In the genomic region with DNA sequence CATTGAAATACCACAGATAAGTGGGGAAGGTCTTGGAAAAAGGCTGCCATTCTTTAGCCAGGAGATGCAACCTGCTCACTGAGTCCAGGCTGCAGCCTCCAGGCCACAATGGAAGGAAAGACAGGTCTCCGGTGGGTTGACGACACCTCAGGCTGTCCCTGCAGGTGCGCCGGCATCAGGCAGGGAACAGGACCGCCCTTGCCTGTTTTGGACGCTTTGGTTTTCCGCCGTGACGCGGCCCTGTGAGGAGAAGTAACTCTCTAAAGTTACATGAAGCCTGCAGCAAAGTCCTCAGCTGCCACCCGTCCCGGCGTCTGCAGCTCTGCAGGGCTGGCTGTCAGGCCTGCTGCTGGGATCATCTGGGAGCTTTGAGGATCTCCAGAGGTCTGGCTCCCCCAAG, we compare ENCODE assay signal across 1 cellular context.
TF ChIP-seq lines count a peak whose summit lies in the region.

No MANE protein-coding gene starts in this region.

TF ChIP-seq in HepG2, 621 proteins besides CTCF, POLR2A, EP300 and RAD21 (continued from another document):
- TF ChIP-seq, protein P1, sequence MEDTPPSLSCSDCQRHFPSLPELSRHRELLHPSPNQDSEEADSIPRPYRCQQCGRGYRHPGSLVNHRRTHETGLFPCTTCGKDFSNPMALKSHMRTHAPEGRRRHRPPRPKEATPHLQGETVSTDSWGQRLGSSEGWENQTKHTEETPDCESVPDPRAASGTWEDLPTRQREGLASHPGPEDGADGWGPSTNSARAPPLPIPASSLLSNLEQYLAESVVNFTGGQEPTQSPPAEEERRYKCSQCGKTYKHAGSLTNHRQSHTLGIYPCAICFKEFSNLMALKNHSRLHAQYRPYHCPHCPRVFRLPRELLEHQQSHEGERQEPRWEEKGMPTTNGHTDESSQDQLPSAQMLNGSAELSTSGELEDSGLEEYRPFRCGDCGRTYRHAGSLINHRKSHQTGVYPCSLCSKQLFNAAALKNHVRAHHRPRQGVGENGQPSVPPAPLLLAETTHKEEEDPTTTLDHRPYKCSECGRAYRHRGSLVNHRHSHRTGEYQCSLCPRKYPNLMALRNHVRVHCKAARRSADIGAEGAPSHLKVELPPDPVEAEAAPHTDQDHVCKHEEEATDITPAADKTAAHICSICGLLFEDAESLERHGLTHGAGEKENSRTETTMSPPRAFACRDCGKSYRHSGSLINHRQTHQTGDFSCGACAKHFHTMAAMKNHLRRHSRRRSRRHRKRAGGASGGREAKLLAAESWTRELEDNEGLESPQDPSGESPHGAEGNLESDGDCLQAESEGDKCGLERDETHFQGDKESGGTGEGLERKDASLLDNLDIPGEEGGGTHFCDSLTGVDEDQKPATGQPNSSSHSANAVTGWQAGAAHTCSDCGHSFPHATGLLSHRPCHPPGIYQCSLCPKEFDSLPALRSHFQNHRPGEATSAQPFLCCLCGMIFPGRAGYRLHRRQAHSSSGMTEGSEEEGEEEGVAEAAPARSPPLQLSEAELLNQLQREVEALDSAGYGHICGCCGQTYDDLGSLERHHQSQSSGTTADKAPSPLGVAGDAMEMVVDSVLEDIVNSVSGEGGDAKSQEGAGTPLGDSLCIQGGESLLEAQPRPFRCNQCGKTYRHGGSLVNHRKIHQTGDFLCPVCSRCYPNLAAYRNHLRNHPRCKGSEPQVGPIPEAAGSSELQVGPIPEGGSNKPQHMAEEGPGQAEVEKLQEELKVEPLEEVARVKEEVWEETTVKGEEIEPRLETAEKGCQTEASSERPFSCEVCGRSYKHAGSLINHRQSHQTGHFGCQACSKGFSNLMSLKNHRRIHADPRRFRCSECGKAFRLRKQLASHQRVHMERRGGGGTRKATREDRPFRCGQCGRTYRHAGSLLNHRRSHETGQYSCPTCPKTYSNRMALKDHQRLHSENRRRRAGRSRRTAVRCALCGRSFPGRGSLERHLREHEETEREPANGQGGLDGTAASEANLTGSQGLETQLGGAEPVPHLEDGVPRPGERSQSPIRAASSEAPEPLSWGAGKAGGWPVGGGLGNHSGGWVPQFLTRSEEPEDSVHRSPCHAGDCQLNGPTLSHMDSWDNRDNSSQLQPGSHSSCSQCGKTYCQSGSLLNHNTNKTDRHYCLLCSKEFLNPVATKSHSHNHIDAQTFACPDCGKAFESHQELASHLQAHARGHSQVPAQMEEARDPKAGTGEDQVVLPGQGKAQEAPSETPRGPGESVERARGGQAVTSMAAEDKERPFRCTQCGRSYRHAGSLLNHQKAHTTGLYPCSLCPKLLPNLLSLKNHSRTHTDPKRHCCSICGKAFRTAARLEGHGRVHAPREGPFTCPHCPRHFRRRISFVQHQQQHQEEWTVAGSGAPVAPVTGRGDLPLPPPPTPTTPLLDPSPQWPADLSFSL (CRISPR knock-in tag; IDR thresholded peaks at IDR 0.05), result no peak
- no peak for TF ChIP-seq ZZZ3 (CRISPR knock-in tag; IDR thresholded peaks at IDR 0.05; ENCODE audit: borderline replicate concordance)
- TF ChIP-seq, protein P2, sequence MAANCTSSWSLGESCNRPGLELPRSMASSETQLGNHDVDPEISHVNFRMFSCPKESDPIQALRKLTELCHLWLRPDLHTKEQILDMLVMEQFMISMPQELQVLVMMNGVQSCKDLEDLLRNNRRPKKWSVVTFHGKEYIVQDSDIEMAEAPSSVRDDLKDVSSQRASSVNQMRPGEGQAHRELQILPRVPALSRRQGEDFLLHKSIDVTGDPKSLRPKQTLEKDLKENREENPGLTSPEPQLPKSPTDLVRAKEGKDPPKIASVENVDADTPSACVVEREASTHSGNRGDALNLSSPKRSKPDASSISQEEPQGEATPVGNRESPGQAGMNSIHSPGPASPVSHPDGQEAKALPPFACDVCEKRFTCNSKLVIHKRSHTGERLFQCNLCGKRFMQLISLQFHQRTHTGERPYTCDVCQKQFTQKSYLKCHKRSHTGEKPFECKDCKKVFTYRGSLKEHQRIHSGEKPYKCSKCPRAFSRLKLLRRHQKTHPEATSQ (CRISPR knock-in tag; IDR thresholded peaks at IDR 0.05; ENCODE audit: borderline replicate concordance), result no peak
- TF ChIP-seq ZNF317 (CRISPR knock-in tag; IDR thresholded peaks at IDR 0.05), result no peak
- TF ChIP-seq MNT (IDR thresholded peaks at IDR 0.05), result no peak
- TF ChIP-seq ZSCAN31 (CRISPR knock-in tag; IDR thresholded peaks at IDR 0.05; ENCODE audit: low read depth), result no peak
- no peak for TF ChIP-seq PTBP1 (IDR thresholded peaks at IDR 0.05; ENCODE audit: low read depth, low read length, poor library complexity, severe bottlenecking)
- no peak for TF ChIP-seq ZNF446 (CRISPR knock-in tag; IDR thresholded peaks at IDR 0.05)
- no peak for TF ChIP-seq ZNF260 (CRISPR knock-in tag; IDR thresholded peaks at IDR 0.05; ENCODE audit: borderline replicate concordance, low read depth)
